In genomic region chr20:41275181-41275793, GRCh38 we compare ENCODE assay signal across 15 cellular contexts. TPM values are rescaled to one million over a fixed set of nuclear protein-coding genes. Genes with fewer than 3 reads are reported as not detected.
A peak's percentile ranks its signal among the peaks of the same experiment; 100 is the strongest.
DNase-seq lines count a peak whose midpoint lies in the region.
"Had no signal": no experiment of that assay in that cellular context is flagged by ENCODE, and none has a peak within 500 bp of the region (broad histone marks: within the 10 kb centered on the region; RNA-seq: fewer than 3 reads in every experiment).

No MANE protein-coding gene starts in this region.

- H3K18ac ChIP-seq in neuronal stem cell (ENCODE audit: low read length) = no peak overlapping the region

- no CpG with 5 or more reads among the region's 6 CpGs for WGBS in neuronal stem cell (ENCODE audit: extremely low coverage in 2 of 2, insufficient read length in 2 of 2, insufficient replicate concordance in 1 of 2), 2 donors

- intact Hi-C loops in activated CD4-positive, alpha-beta memory T cell treated with anti-CD3 and anti-CD28 coated beads for 36 hours (cut with micrococcal nuclease) = no loop called here

- H3K36me3 ChIP-seq in neuronal stem cell (replicated peaks in 1 of 2; ENCODE audit: control insufficient read depth in 2 of 2, insufficient read depth in 2 of 2, low read length in 2 of 2) = no peaks in the 10 kb centered on the region
- H3K36me3 ChIP-seq: sigmoid colon had no signal

- H2BK5ac ChIP-seq in neuronal stem cell (ENCODE audit: low read length) = no peak overlapping the region

- no peak overlapping the region for H3K4ac ChIP-seq in neuronal stem cell (ENCODE audit: low read length)

- H3K9me3 ChIP-seq in neuronal stem cell (replicated peaks in 1 of 2; ENCODE audit: control insufficient read depth in 2 of 2, insufficient read depth in 1 of 2, low read depth in 1 of 2, low read length in 2 of 2) = no peaks in the 10 kb centered on the region
- H3K9me3 ChIP-seq: sigmoid colon, SK-N-SH had no signal

- H3K4me1 Mint-ChIP-seq in activated CD4-positive, alpha-beta memory T cell treated with anti-CD3 and anti-CD28 coated beads for 36 hours (ENCODE audit: low read depth) = no peaks in the 10 kb centered on the region

- no peak overlapping the region for H2BK15ac ChIP-seq in neuronal stem cell (ENCODE audit: low read length)

- H3K14ac ChIP-seq in neuronal stem cell (ENCODE audit: low read length) = no peak overlapping the region

- no peak overlapping the region for H3K4me3 Mint-ChIP-seq in activated CD4-positive, alpha-beta memory T cell treated with anti-CD3 and anti-CD28 coated beads for 36 hours
- H3K4me3 Mint-ChIP-seq: B cell, type B pancreatic cell had no signal

- H3K4me2 ChIP-seq in neuronal stem cell (ENCODE audit: insufficient read depth, low read length, poor library complexity, severe bottlenecking) = no peak overlapping the region
- H3K4me2 ChIP-seq: SK-N-SH had no signal

- H3K27me3 Mint-ChIP-seq in activated CD4-positive, alpha-beta memory T cell treated with anti-CD3 and anti-CD28 coated beads for 36 hours = no peaks in the 10 kb centered on the region
- H3K27me3 Mint-ChIP-seq: B cell, type B pancreatic cell had no signal

- H3K4me3 ChIP-seq in neuronal stem cell (ENCODE audit: low read length in 2 of 2) = no peak overlapping the region
- H3K4me3 ChIP-seq: sigmoid colon had no signal

- no peak overlapping the region for H4K8ac ChIP-seq in neuronal stem cell (ENCODE audit: low read depth, low read length)

- no peak overlapping the region for H2AFZ ChIP-seq in neuronal stem cell (ENCODE audit: low read length)

- H3K4me1 ChIP-seq in neuronal stem cell (ENCODE audit: control insufficient read depth in 2 of 2, insufficient read depth in 1 of 2, low read depth in 1 of 2, low read length in 2 of 2) = peaks cover 0 to 6% of the 10 kb centered on the region in 2 donors

- DNase-seq in AG08396 (ENCODE audit: low spot score) (peak; percentile 70), M059J (ENCODE audit: low read depth) (peak; percentile 71), lung microvascular endothelial cell (ENCODE audit: low read depth in 2 of 2) (peak; percentile 27 to 58), NCI-H446 treated with DMSO at 0.1 percent for 48 hours (lab: John Stamatoyannopoulos, UW) (no peak), neuronal stem cell (ENCODE audit: low spot score) (no peak), GM19240 (ENCODE audit: insufficient read length, low spot score) (no peak)
- no peak for DNase-seq in activated CD4-positive, alpha-beta memory T cell treated with anti-CD3 and anti-CD28 coated beads for 36 hours
- DNase-seq: GDM1, NCI-H1436, sigmoid colon, SK-N-SH had no signal

- H4K91ac ChIP-seq in neuronal stem cell (ENCODE audit: low read depth, low read length, poor library complexity) = no peak overlapping the region

- no peaks in the 10 kb centered on the region for H3K79me1 ChIP-seq in neuronal stem cell (ENCODE audit: low read depth, low read length)

- H3K9ac ChIP-seq in neuronal stem cell (ENCODE audit: low read depth, low read length, poor library complexity) = no peak overlapping the region
- H3K9ac ChIP-seq: SK-N-SH had no signal

- peak overlapping the region; percentile 91 for H3K27ac ChIP-seq in cingulate gyrus (ENCODE audit: low read depth, low read length)
- H3K27ac ChIP-seq in neuronal stem cell (replicated peaks; ENCODE audit: low read length) = no peak overlapping the region

- no peak overlapping the region for H3K27ac Mint-ChIP-seq in activated CD4-positive, alpha-beta memory T cell treated with anti-CD3 and anti-CD28 coated beads for 36 hours
- H3K27ac Mint-ChIP-seq: activated T-helper 2 cell treated with anti-CD3 and anti-CD28 coated beads, Interferon-gamma antibody, Interleukin-2, Interleukin-4, amounts not matched to agents 10 μg/mL and 5 μg/mL and 100 μg/mL, durations not matched to agents 14 hours and 24 hours and 36 hours; B cell; type B pancreatic cell had no signal

- H3K27me3 ChIP-seq in neuronal stem cell (ENCODE audit: control insufficient read depth in 3 of 3, insufficient read depth in 3 of 3, low read depth in 1 of 3, low read length in 3 of 3) = no peaks in the 10 kb centered on the region
- H3K27me3 ChIP-seq: sigmoid colon had no signal

- H2BK12ac ChIP-seq in neuronal stem cell (ENCODE audit: low read length) = no peak overlapping the region

- no peaks in the 10 kb centered on the region for H3K36me3 Mint-ChIP-seq in activated CD4-positive, alpha-beta memory T cell treated with anti-CD3 and anti-CD28 coated beads for 36 hours
- H3K36me3 Mint-ChIP-seq: type B pancreatic cell had no signal

- CTCF ChIA-PET in activated CD4-positive, alpha-beta memory T cell treated with anti-CD3 and anti-CD28 coated beads for 36 hours (lab: Charles Lee) = no interaction called here

- POLR2A ChIA-PET in activated CD4-positive, alpha-beta memory T cell treated with anti-CD3 and anti-CD28 coated beads for 36 hours (lab: Charles Lee) = no interaction called here

- H3K9me3 Mint-ChIP-seq in activated CD4-positive, alpha-beta memory T cell treated with anti-CD3 and anti-CD28 coated beads for 36 hours = no peaks in the 10 kb centered on the region
- H3K9me3 Mint-ChIP-seq: activated T-helper 2 cell treated with anti-CD3 and anti-CD28 coated beads, Interferon-gamma antibody, Interleukin-2, Interleukin-4, amounts not matched to agents 10 μg/mL and 5 μg/mL and 100 μg/mL, durations not matched to agents 14 hours and 24 hours and 36 hours; type B pancreatic cell had no signal

- H3K23ac ChIP-seq in neuronal stem cell (ENCODE audit: low read depth, low read length, poor library complexity) = no peak overlapping the region

- no peak overlapping the region for H2BK120ac ChIP-seq in neuronal stem cell (ENCODE audit: low read depth, low read length)

- no peak overlapping the region for H2AK5ac ChIP-seq in neuronal stem cell (ENCODE audit: low read depth, low read length)

RNA-seq across cellular contexts. Expression of gene ZHX3, which starts 42.2 kb away (rescaled TPM):
- 23.8 and 42.6 TPM in 2 replicates for total RNA-seq in M059J (2014; rRNA removed; shearing (Covaris generic))
- total RNA-seq in lung microvascular endothelial cell = 5.9 and 6.5 TPM in 2 replicates
- 4.7 TPM for polyA plus RNA-seq in neuronal stem cell (2013, experiment 1 of 2)
- 4.6 TPM for polyA plus RNA-seq in neuronal stem cell (2013, experiment 2 of 2)
- total RNA-seq in activated CD4-positive, alpha-beta memory T cell treated with anti-CD3 and anti-CD28 coated beads for 36 hours = 10 to 100 TPM in 1 of 2 experiments, 1 to 10 TPM in 1; 9.4 to 11.3 TPM

Comparison
In these comparisons a context has a peak if more than half of its experiments do, and no peak if none do; other contexts are left out.
1. DNase-seq: peak in AG08396 (single experiment), M059J (single experiment) and lung microvascular endothelial cell (2 of 2); none in NCI-H446 treated with DMSO at 0.1 percent for 48 hours (single experiment), neuronal stem cell (single experiment), activated CD4-positive, alpha-beta memory T cell treated with anti-CD3 and anti-CD28 coated beads for 36 hours (single experiment) and GM19240 (single experiment).